Comparison of ENCODE assay signal across 7 cellular contexts in the genomic region with DNA sequence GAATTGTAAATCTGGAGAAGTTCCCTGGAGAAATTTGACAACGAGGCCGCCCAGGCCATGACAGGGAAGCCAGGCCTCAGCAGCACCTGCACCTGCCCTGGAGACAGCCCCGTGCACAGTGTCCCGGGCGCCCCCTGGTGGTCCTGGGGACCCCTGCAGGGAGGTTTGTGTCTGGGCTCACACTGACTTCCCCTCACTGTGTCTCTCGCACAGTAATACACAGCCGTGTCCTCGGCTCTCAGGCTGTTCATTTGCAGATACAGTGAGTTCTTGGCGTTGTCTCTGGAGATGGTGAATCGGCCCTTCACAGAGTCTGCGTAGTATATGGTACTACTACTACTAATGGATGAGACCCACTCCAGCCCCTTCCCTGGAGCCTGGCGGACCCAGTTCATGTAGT.
DNase-seq lines count a peak whose midpoint lies in the region; ATAC-seq and TF ChIP-seq lines count a peak whose summit lies in the region.
"Not testable (repeated sequence)": the region's sequence is repeated elsewhere in the genome, so short reads cannot be mapped to it uniquely, and the experiment has no call there.

No MANE protein-coding gene starts in this region.

- not testable (repeated sequence) for H4K20me1 ChIP-seq in Loucy (ENCODE audit: insufficient read depth, low read length, poor library complexity, severe bottlenecking); PC-3 (ENCODE audit: low read length)

- not testable (repeated sequence) for H2AFZ ChIP-seq in Loucy (ENCODE audit: low read length); PC-3 (ENCODE audit: low read length)

- not testable (repeated sequence) for H3K4me3 Mint-ChIP-seq in activated CD4-positive, alpha-beta T cell treated with anti-CD3 and anti-CD28 coated beads, Interleukin-2, amount 10 ng/mL, durations not matched to agents 7 days and 5 days; activated T-cell treated with anti-CD3 and anti-CD28 coated beads, Interleukin-2, amount 50 U/mL, for 72 hours; MCF 10A (ENCODE audit: unreplicated experiment); natural killer cell

- CTCF ChIA-PET in PC-3 (lab: Charles Lee); activated CD4-positive, alpha-beta T cell treated with anti-CD3 and anti-CD28 coated beads, Interleukin-2, amount 10 ng/mL, durations not matched to agents 7 days and 5 days (lab: Charles Lee): not testable (repeated sequence)
- CTCF ChIA-PET in MCF 10A (lab: Yijun Ruan, JAX): interaction anchor here (0.7 to 1.3 kb wide), 3 partner anchors 31 to 38 kb away, joined by 3 to 4 read pairs (median 3); no protein-coding TSS in a partner anchor

- intact Hi-C loops in PC-3 (cut with micrococcal nuclease); natural killer cell (cut with micrococcal nuclease): not testable (repeated sequence)
- intact Hi-C loops in MCF 10A (cut with micrococcal nuclease): loop anchor here (10.0 kb wide), 1 partner anchor 63 kb away; no protein-coding TSS in a partner anchor

- POLR2A ChIA-PET in PC-3 (lab: Charles Lee; ENCODE audit: unreplicated experiment); activated CD4-positive, alpha-beta T cell treated with anti-CD3 and anti-CD28 coated beads, Interleukin-2, amount 10 ng/mL, durations not matched to agents 7 days and 5 days (lab: Charles Lee); MCF 10A (lab: Yijun Ruan, JAX): not testable (repeated sequence)

- not testable (repeated sequence) for H3K9me2 ChIP-seq in Loucy (replicated peaks; ENCODE audit: low read depth, low read length); PC-3 (replicated peaks; ENCODE audit: low read length)

- not testable (repeated sequence) for H3K27me3 Mint-ChIP-seq in activated CD4-positive, alpha-beta T cell treated with anti-CD3 and anti-CD28 coated beads, Interleukin-2, amount 10 ng/mL, durations not matched to agents 7 days and 5 days; activated T-cell treated with anti-CD3 and anti-CD28 coated beads, Interleukin-2, amount 50 U/mL, for 72 hours (ENCODE audit: low read depth); natural killer cell (ENCODE audit: low read depth in 2 of 2)
- H3K27me3 Mint-ChIP-seq in MCF 10A (ENCODE audit: insufficient read depth, unreplicated experiment): peaks cover 64% of the 10 kb centered on the region

- H3K9ac ChIP-seq in Loucy (ENCODE audit: low read depth, low read length, poor library complexity, severe bottlenecking): peak overlapping the region; percentile 72
- H3K9ac ChIP-seq in PC-3 (ENCODE audit: low read length): not testable (repeated sequence)

- H3K36me3 ChIP-seq in Loucy (ENCODE audit: insufficient read depth, low read length); PC-3 (ENCODE audit: low read depth, low read length): not testable (repeated sequence)

- not testable (repeated sequence) for H3K9me3 Mint-ChIP-seq in activated CD4-positive, alpha-beta T cell treated with anti-CD3 and anti-CD28 coated beads, Interleukin-2, amount 10 ng/mL, durations not matched to agents 7 days and 5 days; activated T-cell treated with anti-CD3 and anti-CD28 coated beads, Interleukin-2, amount 50 U/mL, for 72 hours; MCF 10A (ENCODE audit: unreplicated experiment); natural killer cell

- not testable (repeated sequence) for BruUV-seq in PC-3 (replicated peaks; lab: Mats Ljungman, UMichigan); MCF 10A (replicated peaks; lab: Mats Ljungman, UMichigan)

- peak overlapping the region; percentile 92 for H3K4me2 ChIP-seq in Loucy (ENCODE audit: low read depth, low read length, poor library complexity, severe bottlenecking)
- H3K4me2 ChIP-seq in PC-3 (ENCODE audit: low read length): not testable (repeated sequence)

- H3K4me1 ChIP-seq in Loucy (ENCODE audit: insufficient read depth, low read length, poor library complexity, severe bottlenecking): peaks cover 81% of the 10 kb centered on the region
- H3K4me1 ChIP-seq in PC-3 (ENCODE audit: insufficient read depth, low read length): not testable (repeated sequence)

- not testable (repeated sequence) for H3K9me3 ChIP-seq in Loucy (ENCODE audit: insufficient read depth, low read depth, low read length); PC-3 (ENCODE audit: low read length)

- H3K27ac ChIP-seq in PC-3 (ENCODE audit: low read length): not testable (repeated sequence)

- not testable (repeated sequence) for H3K27ac Mint-ChIP-seq in activated CD4-positive, alpha-beta T cell treated with anti-CD3 and anti-CD28 coated beads, Interleukin-2, amount 10 ng/mL, durations not matched to agents 7 days and 5 days; activated T-cell treated with anti-CD3 and anti-CD28 coated beads, Interleukin-2, amount 50 U/mL, for 72 hours; MCF 10A (ENCODE audit: low read depth, unreplicated experiment)
- H3K27ac Mint-ChIP-seq in natural killer cell: peak overlapping the region in 1 of 2 donors; percentile 40

- peaks cover 21% of the 10 kb centered on the region for H3K4me1 Mint-ChIP-seq in activated CD4-positive, alpha-beta T cell treated with anti-CD3 and anti-CD28 coated beads, Interleukin-2, amount 10 ng/mL, durations not matched to agents 7 days and 5 days
- H3K4me1 Mint-ChIP-seq in activated T-cell treated with anti-CD3 and anti-CD28 coated beads, Interleukin-2, amount 50 U/mL, for 72 hours (ENCODE audit: low read depth): peaks cover 18% of the 10 kb centered on the region
- H3K4me1 Mint-ChIP-seq in MCF 10A (ENCODE audit: insufficient read depth, unreplicated experiment): not testable (repeated sequence)
- peaks cover 25 to 66% of the 10 kb centered on the region in 2 donors for H3K4me1 Mint-ChIP-seq in natural killer cell

- H3K36me3 Mint-ChIP-seq in activated CD4-positive, alpha-beta T cell treated with anti-CD3 and anti-CD28 coated beads, Interleukin-2, amount 10 ng/mL, durations not matched to agents 7 days and 5 days (ENCODE audit: low read depth); activated T-cell treated with anti-CD3 and anti-CD28 coated beads, Interleukin-2, amount 50 U/mL, for 72 hours (ENCODE audit: insufficient read depth in 2 of 2); MCF 10A (ENCODE audit: insufficient read depth, unreplicated experiment); natural killer cell: not testable (repeated sequence)

- H3F3A ChIP-seq in Loucy (ENCODE audit: low read depth); PC-3 (ENCODE audit: low read length, unreplicated experiment): not testable (repeated sequence)

- peak; percentile 29 for DNase-seq in COLO668 (lab: John Stamatoyannopoulos, UW; ENCODE audit: unreplicated experiment)
- not testable (repeated sequence) for DNase-seq in PC-3; MCF 10A (ENCODE audit: unreplicated experiment); natural killer cell
- peak; percentile 10 for DNase-seq in activated CD4-positive, alpha-beta T cell treated with anti-CD3 and anti-CD28 coated beads, Interleukin-2, amount 10 ng/mL, durations not matched to agents 7 days and 5 days
- DNase-seq in activated T-cell treated with anti-CD3 and anti-CD28 coated beads, Interleukin-2, amount 50 U/mL, for 72 hours: peak; percentile 21 to 22

- not testable (repeated sequence) for H3K79me2 ChIP-seq in Loucy (ENCODE audit: insufficient read depth, low read length); PC-3 (ENCODE audit: low read length)

- not testable (repeated sequence) for H3K27me3 ChIP-seq in Loucy (ENCODE audit: insufficient read depth, low read length, poor library complexity, severe bottlenecking); PC-3 (ENCODE audit: low read length)

- peak overlapping the region; percentile 65 for H3K4me3 ChIP-seq in Loucy (ENCODE audit: low read length, poor library complexity, severe bottlenecking)
- H3K4me3 ChIP-seq in PC-3 (ENCODE audit: low read length): not testable (repeated sequence)

- TF ChIP-seq CTCF in Loucy (conservative IDR thresholded peaks at IDR 0.05; ENCODE audit: low read length): peak; percentile 48
- peak; percentile 23; the same call in 1 of the 2 replicates for TF ChIP-seq CTCF in PC-3 (conservative IDR thresholded peaks at IDR 0.05; ENCODE audit: low read depth, low read length)
- TF ChIP-seq CTCF in MCF 10A (IDR thresholded peaks at IDR 0.05; ENCODE audit: unreplicated experiment): peak; percentile 56
- peak; percentile 82 for TF ChIP-seq CTCF in natural killer cell (IDR thresholded peaks at IDR 0.05)

- not testable (repeated sequence) for ATAC-seq in PC-3
- peak; percentile 42 to 67 for ATAC-seq in activated T-cell treated with anti-CD3 and anti-CD28 coated beads, Interleukin-2, amount 50 U/mL, for 72 hours (replicated peaks in 1 of 2)
- ATAC-seq in natural killer cell: peak; percentile 52 to 62 (median 61)

Comparison
In these comparisons a context has a peak if more than half of its experiments do, and no peak if none do; other contexts are left out.
1. CTCF ChIP-seq: peak in every context shown above with its lines; median percentile 82 in natural killer cell; 56 in MCF 10A; 48 in Loucy; 23 in PC-3.